17 cellular contexts compared by ENCODE assay signal in genomic region chr22:35905894-35906293, GRCh38.
DNase-seq lines count a peak whose midpoint lies in the region; ATAC-seq, FAIRE-seq and TF ChIP-seq lines count a peak whose summit lies in the region.
"Had no signal": no experiment of that assay in that cellular context is flagged by ENCODE, and none has a peak within 500 bp of the region (broad histone marks: within the 10 kb centered on the region; RNA-seq: fewer than 3 reads in every experiment).

No MANE protein-coding gene starts in this region.

- DNase-seq in heart left ventricle (no peak), left cardiac atrium (no peak), RWPE2 (ENCODE audit: low spot score) (no peak), D721Med (ENCODE audit: insufficient read length, low spot score) (no peak), NCI-H226 (no peak), HK-2 (ENCODE audit: unreplicated experiment) (no peak)
- DNase-seq: Karpas-422, MV-4-11, NCI-H1105 treated with DMSO at 0.1 percent for 48 hours, NCI-H2081, NCI-H2171 treated with DMSO at 0.1 percent for 48 hours, NCI-H446, NCI-H526, PC-3, SHP77 treated with DMSO at 0.1 percent for 48 hours, SK-N-SH had no signal

- intact Hi-C loops in heart left ventricle (cut with DNase I), result no loop called here
- intact Hi-C loops in left cardiac atrium (cut with DNase I), result no loop called here

- H3K9me3 ChIP-seq in heart left ventricle (no peaks in the 10 kb centered on the region), RWPE2 (ENCODE audit: severe bottlenecking) (no peaks in the 10 kb centered on the region)
- H3K9me3 ChIP-seq: SK-N-SH had no signal

- H3K4me1 ChIP-seq in heart left ventricle (peaks cover 0 to 69% (median 39%) of the 10 kb centered on the region in 12 donors), RWPE2 (ENCODE audit: insufficient read depth, poor library complexity, severe bottlenecking) (peaks cover 40% of the 10 kb centered on the region)

- FAIRE-seq in D721Med (lab: Jason Lieb, UNC), result no peak

- 89 to 96% (median 90%) methylated on average over 1 of the region's 1 CpG for WGBS in heart left ventricle, 4 donors

- no peak for TF ChIP-seq CTCF in heart left ventricle (IDR thresholded peaks at IDR 0.05)
- no peak for TF ChIP-seq CTCF in RWPE2 (IDR thresholded peaks at IDR 0.05; ENCODE audit: poor library complexity, severe bottlenecking)
- TF ChIP-seq CTCF in D721Med (IDR thresholded peaks at IDR 0.05; ENCODE audit: insufficient read depth, missing control alignments), result no peak

- H3K4me3 ChIP-seq in heart left ventricle (no peak overlapping the region), RWPE2 (ENCODE audit: severe bottlenecking) (no peak overlapping the region)

- H3K36me3 ChIP-seq in heart left ventricle (no peaks in the 10 kb centered on the region), RWPE2 (ENCODE audit: low read depth) (no peaks in the 10 kb centered on the region)

- no peak for ATAC-seq in heart left ventricle
- no peak for ATAC-seq in left cardiac atrium
- ATAC-seq in RWPE2 (ENCODE audit: low read depth), result no peak; the same call in 2 of the 3 replicates
- ATAC-seq in esophagus mucosa, result peak; percentile 76
- ATAC-seq: PC-3 had no signal

- H3K27me3 ChIP-seq in heart left ventricle (no peaks in the 10 kb centered on the region), RWPE2 (ENCODE audit: insufficient read depth, poor library complexity, severe bottlenecking) (no peaks in the 10 kb centered on the region)

- TF ChIP-seq POLR2A in heart left ventricle (IDR thresholded peaks at IDR 0.05), result no peak

- peak overlapping the region in 8 of 12 donors; percentile 58 to 88 (median 70) for H3K27ac ChIP-seq in heart left ventricle
- peak overlapping the region; percentile 8 for H3K27ac ChIP-seq in RWPE2 (ENCODE audit: poor library complexity, severe bottlenecking)
